ENCODE assay signal across 1 cellular context in the genomic region with DNA sequence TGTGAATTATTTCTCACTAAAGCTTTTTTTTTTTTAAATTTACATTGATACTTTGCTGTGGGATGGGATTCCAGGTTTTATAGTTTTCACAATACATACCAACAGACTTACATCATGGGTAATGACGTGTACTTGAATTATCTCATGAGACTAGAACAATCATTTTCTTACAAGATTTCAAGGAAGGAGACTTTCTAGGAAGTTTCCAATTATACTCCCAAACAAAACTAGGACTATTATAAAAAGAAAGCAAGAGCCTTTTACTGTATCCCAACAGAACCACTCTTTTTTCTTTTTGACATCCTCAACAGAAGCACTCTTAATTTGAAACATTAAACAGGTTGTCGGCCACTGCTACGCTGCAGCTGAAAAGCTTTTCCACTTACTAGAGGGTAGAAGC.
TF ChIP-seq lines count a peak whose summit lies in the region.

No MANE protein-coding gene starts in this region.

TF ChIP-seq in IMR-90, 13 proteins besides CTCF, POLR2A, EP300 and RAD21:
- TF ChIP-seq RCOR1 (IDR thresholded peaks at IDR 0.05; ENCODE audit: insufficient replicate concordance, low read length) = no peak
- TF ChIP-seq NFE2L2 (IDR thresholded peaks at IDR 0.05; ENCODE audit: low read depth, low read length) = no peak
- TF ChIP-seq FOS (IDR thresholded peaks at IDR 0.05; ENCODE audit: low read depth, low read length) = no peak
- no peak for TF ChIP-seq CEBPB (IDR thresholded peaks at IDR 0.05; ENCODE audit: low read depth, low read length)
- TF ChIP-seq, protein P1, sequence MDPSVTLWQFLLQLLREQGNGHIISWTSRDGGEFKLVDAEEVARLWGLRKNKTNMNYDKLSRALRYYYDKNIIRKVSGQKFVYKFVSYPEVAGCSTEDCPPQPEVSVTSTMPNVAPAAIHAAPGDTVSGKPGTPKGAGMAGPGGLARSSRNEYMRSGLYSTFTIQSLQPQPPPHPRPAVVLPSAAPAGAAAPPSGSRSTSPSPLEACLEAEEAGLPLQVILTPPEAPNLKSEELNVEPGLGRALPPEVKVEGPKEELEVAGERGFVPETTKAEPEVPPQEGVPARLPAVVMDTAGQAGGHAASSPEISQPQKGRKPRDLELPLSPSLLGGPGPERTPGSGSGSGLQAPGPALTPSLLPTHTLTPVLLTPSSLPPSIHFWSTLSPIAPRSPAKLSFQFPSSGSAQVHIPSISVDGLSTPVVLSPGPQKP (IDR thresholded peaks at IDR 0.05; ENCODE audit: borderline replicate concordance, low read depth, low read length) = no peak
- TF ChIP-seq MXI1 (IDR thresholded peaks at IDR 0.05; ENCODE audit: borderline replicate concordance, low read depth, low read length) = no peak
- no peak for TF ChIP-seq MAFK (IDR thresholded peaks at IDR 0.05; ENCODE audit: low read depth, low read length)
- TF ChIP-seq CHD1 (IDR thresholded peaks at IDR 0.05; ENCODE audit: low read depth, low read length) = no peak
- TF ChIP-seq BHLHE40 (IDR thresholded peaks at IDR 0.05; ENCODE audit: low read depth, low read length) = no peak
- TF ChIP-seq MAZ (IDR thresholded peaks at IDR 0.05; ENCODE audit: borderline replicate concordance, low read depth, low read length) = no peak
- TF ChIP-seq SMC3 (IDR thresholded peaks at IDR 0.05; ENCODE audit: low read depth, low read length) = no peak
- TF ChIP-seq RFX5 (IDR thresholded peaks at IDR 0.05; ENCODE audit: low read depth, low read length) = no peak
- TF ChIP-seq, protein P2, sequence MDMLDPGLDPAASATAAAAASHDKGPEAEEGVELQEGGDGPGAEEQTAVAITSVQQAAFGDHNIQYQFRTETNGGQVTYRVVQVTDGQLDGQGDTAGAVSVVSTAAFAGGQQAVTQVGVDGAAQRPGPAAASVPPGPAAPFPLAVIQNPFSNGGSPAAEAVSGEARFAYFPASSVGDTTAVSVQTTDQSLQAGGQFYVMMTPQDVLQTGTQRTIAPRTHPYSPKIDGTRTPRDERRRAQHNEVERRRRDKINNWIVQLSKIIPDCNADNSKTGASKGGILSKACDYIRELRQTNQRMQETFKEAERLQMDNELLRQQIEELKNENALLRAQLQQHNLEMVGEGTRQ (IDR thresholded peaks at IDR 0.05; ENCODE audit: low read depth, low read length) = no peak
TF ChIP-seq in IMR-90: peak in this region for 0.
